In genomic region chr2:28428486-28428885, GRCh38 we compare ENCODE assay signal across 27 cellular contexts.
"Had no signal": no experiment of that assay in that cellular context is flagged by ENCODE, and none has a peak within 500 bp of the region (broad histone marks: within the 10 kb centered on the region; RNA-seq: fewer than 3 reads in every experiment).

No MANE protein-coding gene starts in this region.

- H3K27ac ChIP-seq: adrenal gland, cardiac muscle cell, coronary artery, gastrocnemius medialis, hepatocyte, left ventricle myocardium inferior, neural progenitor cell, stomach, tibial artery, upper lobe of right lung had no signal

- FAIRE-seq: endothelial cell of umbilical vein had no signal

- H3K9me3 ChIP-seq: adrenal gland, gastrocnemius medialis, tibial artery, upper lobe of right lung had no signal

- H3K4me1 Mint-ChIP-seq: brain, neural progenitor cell had no signal

- H3K79me2 ChIP-seq: hepatocyte had no signal

- H3K27me3 ChIP-seq: adrenal gland, cardiac muscle cell, gastrocnemius medialis, hepatocyte, neural progenitor cell, stomach, tibial artery, upper lobe of right lung had no signal

- H3K9me3 Mint-ChIP-seq: natural killer cell; neural progenitor cell; stimulated activated naive B cell treated with anti-CD40 and anti-IgM and Interleukin-4, amounts not matched to agents 10 μg/mL and 1 μg/mL and 100 μg/mL, for 72 hours had no signal

- H3K4me3 ChIP-seq: adrenal gland, cardiac muscle cell, coronary artery, gastrocnemius medialis, hepatocyte, left ventricle myocardium inferior, lung, neural progenitor cell, stomach, tibial artery, upper lobe of right lung had no signal

- H3K4me3 Mint-ChIP-seq: activated B cell treated with CpG ODN at 0.5 μM for 24 hours; activated CD8-positive, alpha-beta T cell treated with anti-CD3 and anti-CD28 coated beads for 36 hours; activated naive CD8-positive, alpha-beta T cell; brain; neural progenitor cell; stimulated activated naive B cell treated with anti-CD40 and anti-IgM and Interleukin-4, amounts not matched to agents 10 μg/mL and 1 μg/mL and 100 μg/mL, for 72 hours had no signal

- H3K4me1 ChIP-seq: gastrocnemius medialis, left ventricle myocardium inferior, neural progenitor cell, tibial artery had no signal

- H3K27ac Mint-ChIP-seq: activated B cell treated with CpG ODN at 0.5 μM for 24 hours; activated CD8-positive, alpha-beta T cell treated with anti-CD3 and anti-CD28 coated beads for 36 hours; activated naive CD8-positive, alpha-beta T cell; activated T-helper 2 cell treated with anti-CD3 and anti-CD28 coated beads, Interferon-gamma antibody, Interleukin-2, Interleukin-4, amounts not matched to agents 10 μg/mL and 5 μg/mL and 100 μg/mL, durations not matched to agents 14 hours and 24 hours and 36 hours; brain; natural killer cell; neural progenitor cell; stimulated activated naive B cell treated with anti-CD40 and anti-IgM and Interleukin-4, amounts not matched to agents 10 μg/mL and 1 μg/mL and 100 μg/mL, for 72 hours had no signal

- DNase-seq: activated B cell treated with CpG ODN at 0.5 μM for 24 hours; activated CD4-positive, alpha-beta T cell treated with anti-CD3 and anti-CD28 coated beads, Interleukin-2, amount 50 U/mL, for 1 hour; activated CD8-positive, alpha-beta T cell treated with anti-CD3 and anti-CD28 coated beads for 36 hours; activated T-cell treated with anti-CD3 and anti-CD28 coated beads, Interleukin-2, amount 50 U/mL, for 48 hours; adrenal gland; islet precursor cell; left ventricle myocardium inferior; mesendoderm; natural killer cell; stimulated activated CD4-positive, alpha-beta T cell treated with anti-CD3 and anti-CD28 coated beads, Interleukin-15, amount 100 ng/mL, for 24 hours; stimulated activated CD4-positive, alpha-beta T cell treated with anti-CD3 and anti-CD28 coated beads, Interleukin-2, amount 100 ng/mL, for 24 hours; stimulated activated naive B cell treated with anti-CD40 and anti-IgM and Interleukin-4, amounts not matched to agents 10 μg/mL and 1 μg/mL and 100 μg/mL, for 72 hours; stomach; upper lobe of right lung had no signal

- H2AFZ ChIP-seq: hepatocyte, neural progenitor cell had no signal

- H3K27me3 Mint-ChIP-seq: activated CD8-positive, alpha-beta T cell treated with anti-CD3 and anti-CD28 coated beads for 36 hours; activated naive CD8-positive, alpha-beta T cell had no signal

- H3K9ac ChIP-seq: neural progenitor cell had no signal

- ATAC-seq: activated CD8-positive, alpha-beta T cell treated with anti-CD3 and anti-CD28 coated beads for 36 hours; esophagus mucosa; gastrocnemius medialis; natural killer cell; right cardiac atrium; stimulated activated naive B cell treated with anti-CD40 and anti-IgM and Interleukin-4, amounts not matched to agents 10 μg/mL and 1 μg/mL and 100 μg/mL, for 72 hours had no signal

- H3K36me3 ChIP-seq: adrenal gland, cardiac muscle cell, neural progenitor cell, stomach, upper lobe of right lung had no signal

- H3K36me3 Mint-ChIP-seq: activated naive CD8-positive, alpha-beta T cell; brain; natural killer cell; neural progenitor cell; stimulated activated naive B cell treated with anti-CD40 and anti-IgM and Interleukin-4, amounts not matched to agents 10 μg/mL and 1 μg/mL and 100 μg/mL, for 72 hours had no signal

- H3K4me2 ChIP-seq: hepatocyte, neural progenitor cell had no signal
